ENCODE assay signal across 11 cellular contexts in genomic region chr21:45438391-45439145, GRCh38. TPM values are rescaled to one million over a fixed set of nuclear protein-coding genes. Genes with fewer than 3 reads are reported as not detected.
DNase-seq lines count a peak whose midpoint lies in the region; ATAC-seq, FAIRE-seq and TF ChIP-seq lines count a peak whose summit lies in the region.
"Had no signal": no experiment of that assay in that cellular context is flagged by ENCODE, and none has a peak within 500 bp of the region (broad histone marks: within the 10 kb centered on the region; RNA-seq: fewer than 3 reads in every experiment).

No MANE protein-coding gene starts in this region.

- peak in 1 of 5 donors; percentile 36 for DNase-seq in CD4-positive, alpha-beta memory T cell
- DNase-seq in GM12878 (ENCODE audit: low read depth, low spot score): no peak
- DNase-seq in GDM1 (lab: John Stamatoyannopoulos, UW): no peak
- DNase-seq in glomerular visceral epithelial cell (ENCODE audit: extremely low spot score): no peak
- DNase-seq in pons (ENCODE audit: low spot score): no peak
- DNase-seq in NCI-H526 (lab: John Stamatoyannopoulos, UW): no peak
- DNase-seq: NCI-H187 treated with DMSO at 0.1 percent for 48 hours had no signal

- peaks cover 10% of the 10 kb centered on the region for H3K4me1 ChIP-seq in CD4-positive, alpha-beta memory T cell (ENCODE audit: insufficient read depth, low read length)
- H3K4me1 ChIP-seq in GM12878 (ENCODE audit: control insufficient read depth, insufficient read depth, low read length) (no peaks in the 10 kb centered on the region), iPS-18a (ENCODE audit: control insufficient read depth, low read depth, low read length) (peaks cover 3% of the 10 kb centered on the region), skeletal muscle satellite cell (ENCODE audit: control insufficient read depth, insufficient read depth, low read length) (peaks cover 15% of the 10 kb centered on the region)

- no peak for FAIRE-seq in GM12878 (lab: Jason Lieb, UNC)
- FAIRE-seq: frontal cortex had no signal

- peaks cover 1 to 5% of the 10 kb centered on the region in 2 donors for H3K27me3 Mint-ChIP-seq in CD4-positive, alpha-beta memory T cell

- RAD21 ChIA-PET in GM12878 (lab: Charles Lee; ENCODE audit: unreplicated experiment): no interaction called here

- peak overlapping the region in 3 of 8 donors; percentile 23 to 78 (median 57) for H3K4me3 Mint-ChIP-seq in CD4-positive, alpha-beta memory T cell

- H2AFZ ChIP-seq in GM12878 (ENCODE audit: control insufficient read depth, low read depth, low read length): no peak overlapping the region; the same call in 1 of the 2 replicates

- H3K27ac Mint-ChIP-seq in CD4-positive, alpha-beta memory T cell: peak overlapping the region in 3 of 7 donors; percentile 30 to 86 (median 77)

- H3K9ac ChIP-seq in GM12878 (ENCODE audit: control insufficient read depth, insufficient read depth, low read length): no peak overlapping the region
- H3K9ac ChIP-seq in iPS-18a (ENCODE audit: low read length): no peak overlapping the region
- H3K9ac ChIP-seq in skeletal muscle satellite cell (ENCODE audit: low read depth, low read length): peak overlapping the region; percentile 79

- H3K4me1 Mint-ChIP-seq in CD4-positive, alpha-beta memory T cell: peaks cover 2 to 12% (median 6%) of the 10 kb centered on the region in 4 donors

- CTCF ChIA-PET in CD4-positive, alpha-beta memory T cell (lab: Charles Lee; ENCODE audit: partially characterized antibody): no interaction called here
- CTCF ChIA-PET in GM12878 (lab: Yijun Ruan, JAX): no interaction called here

- H3K27me3 ChIP-seq in CD4-positive, alpha-beta memory T cell (ENCODE audit: insufficient read depth, low read length): no peaks in the 10 kb centered on the region
- H3K27me3 ChIP-seq in GM12878 (replicated peaks in 1 of 2; ENCODE audit: control insufficient read depth in 2 of 2, insufficient read depth in 2 of 2, low read length in 1 of 2): no peaks in the 10 kb centered on the region
- H3K27me3 ChIP-seq in iPS-18a (ENCODE audit: control insufficient read depth, insufficient read depth, low read length): no peaks in the 10 kb centered on the region
- H3K27me3 ChIP-seq in skeletal muscle satellite cell (ENCODE audit: control insufficient read depth, insufficient read depth, low read length): no peaks in the 10 kb centered on the region

- H3K9me3 Mint-ChIP-seq in CD4-positive, alpha-beta memory T cell: peaks cover 0 to 1% (median 0%) of the 10 kb centered on the region in 8 donors
- H3K9me3 Mint-ChIP-seq: nephron had no signal

- intact Hi-C loops in CD4-positive, alpha-beta memory T cell (cut with micrococcal nuclease): loop anchor here (1.0 kb wide), 3 partner anchors 286 to 489 kb away; no protein-coding TSS in a partner anchor
- intact Hi-C loops in GM12878 (cut with micrococcal nuclease; ENCODE audit: unreplicated experiment): loop anchor here (1.0 kb wide), 2 partner anchors 146 to 298 kb away; no protein-coding TSS in a partner anchor

- POLR2A ChIA-PET in CD4-positive, alpha-beta memory T cell (lab: Charles Lee; ENCODE audit: partially characterized antibody): no interaction called here
- POLR2A ChIA-PET in GM12878 (lab: Charles Lee): no interaction called here

- peak overlapping the region; percentile 43 for H3K27ac ChIP-seq in CD4-positive, alpha-beta memory T cell (ENCODE audit: low read depth, low read length)
- H3K27ac ChIP-seq in GM12878 (ENCODE audit: control insufficient read depth, insufficient read depth) (no peak overlapping the region), iPS-18a (ENCODE audit: low read length) (no peak overlapping the region)

- in situ Hi-C loops in GM12878 (cut with MboI): no loop called here

- TF ChIP-seq CTCF in GM12878 (IDR thresholded peaks at IDR 0.05 in 2 of 3, conservative IDR thresholded peaks at IDR 0.05 in 1 of 3; ENCODE audit: control insufficient read depth in 2 of 3, extremely low read depth in 1 of 3, insufficient read depth in 1 of 3, low read depth in 3 of 3, low read length in 3 of 3): no peak

- SMC1A ChIA-PET in GM12878 (lab: Charles Lee; ENCODE audit: uncharacterized antibody, unreplicated experiment): no interaction called here

- no peaks in the 10 kb centered on the region for H4K20me1 ChIP-seq in GM12878 (ENCODE audit: control insufficient read depth, insufficient read depth)

- no peak for TF ChIP-seq POLR2A in GM12878 (IDR thresholded peaks at IDR 0.05; ENCODE audit: low read depth, low read length)

- no peak for ATAC-seq in GM12878

- TF ChIP-seq EP300 in GM12878 (IDR thresholded peaks at IDR 0.05; ENCODE audit: borderline replicate concordance in 1 of 2, control insufficient read depth in 1 of 2, low read depth in 2 of 2, low read length in 2 of 2): no peak

- no peaks in the 10 kb centered on the region for H3K9me3 ChIP-seq in CD4-positive, alpha-beta memory T cell (ENCODE audit: control insufficient read depth in 1 of 2, low read length in 2 of 2)
- no peaks in the 10 kb centered on the region; the same call in 2 of the 3 replicates for H3K9me3 ChIP-seq in GM12878 (replicated peaks; ENCODE audit: control insufficient read depth, insufficient read depth, low read length)
- H3K9me3 ChIP-seq in iPS-18a (ENCODE audit: control insufficient read depth, low read depth, low read length): no peaks in the 10 kb centered on the region
- H3K9me3 ChIP-seq in skeletal muscle satellite cell (replicated peaks; ENCODE audit: low read length): no peaks in the 10 kb centered on the region

- no peak for TF ChIP-seq RAD21 in GM12878 (IDR thresholded peaks at IDR 0.05; ENCODE audit: insufficient read depth, low read depth, low read length)

- no peaks in the 10 kb centered on the region for H3K36me3 Mint-ChIP-seq in CD4-positive, alpha-beta memory T cell

- H3K36me3 ChIP-seq in CD4-positive, alpha-beta memory T cell (ENCODE audit: insufficient read depth, low read length): no peaks in the 10 kb centered on the region
- no peaks in the 10 kb centered on the region for H3K36me3 ChIP-seq in GM12878 (ENCODE audit: control insufficient read depth in 2 of 2, insufficient read depth in 2 of 2, low read length in 1 of 2)
- H3K36me3 ChIP-seq in iPS-18a (ENCODE audit: control insufficient read depth, low read depth, low read length): no peaks in the 10 kb centered on the region
- no peaks in the 10 kb centered on the region for H3K36me3 ChIP-seq in skeletal muscle satellite cell (ENCODE audit: insufficient read depth, low read length)

- H3K4me3 ChIP-seq in CD4-positive, alpha-beta memory T cell (ENCODE audit: low read length in 2 of 2): peak overlapping the region in 1 of 2 donors; percentile 44
- H3K4me3 ChIP-seq in GM12878 (no peak overlapping the region), iPS-18a (ENCODE audit: low read length) (peak overlapping the region; percentile 19), skeletal muscle satellite cell (ENCODE audit: low read length) (peak overlapping the region; percentile 64)

- WGBS in GM12878 (ENCODE audit: insufficient coverage, insufficient replicate concordance, low lambda C conversion rate, missing lambda C conversion rate): 66% methylated on average over 22 of the region's 26 CpGs

- no peaks in the 10 kb centered on the region for H3K79me2 ChIP-seq in GM12878 (ENCODE audit: control insufficient read depth, insufficient read depth, low read length)

- BruUV-seq in GM12878 (replicated peaks; lab: Mats Ljungman, UMichigan): no TSS peak

- H3K4me2 ChIP-seq in GM12878 (ENCODE audit: control insufficient read depth, insufficient read depth) (0 out of 2 replicates have a peak overlapping the region, but pooled peaks have one; percentile 48), skeletal muscle satellite cell (ENCODE audit: low read length) (peak overlapping the region; percentile 87)

TF ChIP-seq in GM12878, 131 proteins besides CTCF, POLR2A, EP300 and RAD21 (continues in another document):
- TF ChIP-seq STAT3 (IDR thresholded peaks at IDR 0.05; ENCODE audit: low read depth, low read length) (no peak), ZBTB33 (IDR thresholded peaks at IDR 0.05) (no peak), ZZZ3 (IDR thresholded peaks at IDR 0.05; ENCODE audit: control insufficient read depth, insufficient read length, low read depth) (no peak), POLR2AphosphoS5 (IDR thresholded peaks at IDR 0.05; ENCODE audit: low read length) (no peak), RAD51 (IDR thresholded peaks at IDR 0.05) (no peak)

RNA-seq across cellular contexts. Expression of gene COL18A1, which starts 33.6 kb away (rescaled TPM):
- 1 to 10 TPM; 4.2 to 4.5 TPM for total RNA-seq in CD4-positive, alpha-beta memory T cell
- polyA plus RNA-seq in CD4-positive, alpha-beta memory T cell: 1 to 10 TPM in 1 of 2 donors, under 1 TPM in 1; 0.43 to 3.4 TPM
- total RNA-seq in GM12878 (2013; cell fraction: nucleolus; rRNA removed): 0.65 and 0.71 TPM in 2 replicates
- total RNA-seq in GM12878 (2014; rRNA removed): under 0.01 TPM in 1 of 2 replicates, not detected in the other
- 0.09 TPM in 1 of 2 replicates, not detected in the other for total RNA-seq in GM12878 (2014; rRNA removed; fragmentation: Illumina TruSeq; extraction: Trizol)
- total RNA-seq in GM12878 (2021): 0.49 and 0.90 TPM in 2 replicates
- polyA plus RNA-seq in GM12878 (2011; ENCODE audit: low read depth): 0.34 TPM
- 0.01 and 0.07 TPM in 2 replicates for polyA plus RNA-seq in GM12878 (2011; rRNA removed)
- 0.15 and 0.16 TPM in 2 replicates for polyA plus RNA-seq in GM12878 (2011; cell fraction: cytosol; rRNA removed)
- polyA plus RNA-seq in GM12878 (2011; cell fraction: nucleus; rRNA removed): 1.3 and 2.4 TPM in 2 replicates
- 1.3 and 2.7 TPM in 2 replicates for polyA plus RNA-seq in GM12878 (2012)
- not detected in 2 replicates for polyA plus RNA-seq in GM12878 (2014; fragmentation: Illumina TruSeq; extraction: Trizol)
- polyA plus RNA-seq in GM12878 (2014; fragmentation: Nextera tagmentation; extraction: Ambion mirVana): not detected
- 0.09 and 0.15 TPM in 2 replicates for polyA plus RNA-seq in GM12878 (2014; rRNA removed)
- under 1 TPM; 0.23 to 0.39 TPM for polyA plus RNA-seq in GM12878 (2016; fragmentation: Nextera tagmentation; extraction: Ambion mirVana)
- polyA minus RNA-seq in GM12878 (2011; rRNA and poly(A)+ RNA removed): not detected in 2 replicates
- not detected in 2 replicates for polyA minus RNA-seq in GM12878 (2011; cell fraction: cytosol; rRNA and poly(A)+ RNA removed)
- polyA minus RNA-seq in GM12878 (2011; cell fraction: nucleus; rRNA and poly(A)+ RNA removed): 0.10 and 0.12 TPM in 2 replicates
- 25.6 and 40.2 TPM in 2 replicates for total RNA-seq in skeletal muscle satellite cell (2012; rRNA removed)
